ENCODE assay signal across 10 cellular contexts in the genomic region with DNA sequence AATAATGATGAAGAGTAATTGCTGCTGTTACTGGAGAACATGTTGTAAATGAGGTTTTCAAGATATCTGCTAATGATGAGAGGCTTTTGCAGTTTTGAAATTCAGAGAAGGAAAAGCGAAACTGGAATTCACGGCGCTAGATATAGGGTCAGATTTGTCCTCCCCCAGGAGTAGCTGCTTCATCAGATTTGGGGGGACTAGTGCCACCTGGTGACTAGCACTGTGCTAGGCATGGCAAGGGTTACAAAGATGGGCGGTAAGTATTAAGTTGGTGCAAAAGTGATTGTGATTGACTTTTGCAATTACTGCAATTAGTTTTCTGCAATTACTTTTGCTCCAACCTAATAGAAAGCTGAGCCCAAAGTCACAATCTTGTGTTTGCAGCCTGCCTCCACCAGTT.
A peak's percentile ranks its signal among the peaks of the same experiment; 100 is the strongest.
DNase-seq lines count a peak whose midpoint lies in the region; TF ChIP-seq lines count a peak whose summit lies in the region.
"Had no signal": no experiment of that assay in that cellular context is flagged by ENCODE, and none has a peak within 500 bp of the region (broad histone marks: within the 10 kb centered on the region; RNA-seq: fewer than 3 reads in every experiment).

No MANE protein-coding gene starts in this region.

- H3K27me3 ChIP-seq in mesendoderm (ENCODE audit: insufficient read depth, low read length, poor library complexity), result no peaks in the 10 kb centered on the region
- no peaks in the 10 kb centered on the region for H3K27me3 ChIP-seq in tibial nerve

- H3K79me2 ChIP-seq in mesendoderm (ENCODE audit: control insufficient read depth, insufficient read depth, low read length), result no peaks in the 10 kb centered on the region

- H4K5ac ChIP-seq in mesendoderm (ENCODE audit: low read length), result no peak overlapping the region

- H3K27ac ChIP-seq in mesendoderm (ENCODE audit: low read depth, low read length) (no peak overlapping the region), tibial nerve (no peak overlapping the region)

- H3K18ac ChIP-seq in mesendoderm (ENCODE audit: low read length), result no peak overlapping the region

- H3K56ac ChIP-seq in mesendoderm (ENCODE audit: low read length), result no peak overlapping the region

- H3K9ac ChIP-seq in mesendoderm (ENCODE audit: low read length), result no peak overlapping the region

- H3K79me1 ChIP-seq in mesendoderm (ENCODE audit: low read length), result no peaks in the 10 kb centered on the region

- H3K36me3 ChIP-seq in mesendoderm (ENCODE audit: control insufficient read depth, insufficient read depth, low read length) (no peaks in the 10 kb centered on the region), tibial nerve (no peaks in the 10 kb centered on the region)

- in situ Hi-C loops in SK-MEL-5 (cut with HindIII; ENCODE audit: low pct_unique_long_range_greater_than_20kb, low sequenced_read_pairs), result no loop called here

- no peak overlapping the region for H2BK15ac ChIP-seq in mesendoderm (replicated peaks; ENCODE audit: low read depth)

- H3K4me2 ChIP-seq in mesendoderm (ENCODE audit: low read length), result no peak overlapping the region

- H3K23ac ChIP-seq in mesendoderm (ENCODE audit: low read length), result no peak overlapping the region

- TF ChIP-seq EP300 in tibial nerve (IDR thresholded peaks at IDR 0.05), result no peak

- no peak overlapping the region for H4K8ac ChIP-seq in mesendoderm (ENCODE audit: low read depth, low read length)

- no peaks in the 10 kb centered on the region for H3K9me3 ChIP-seq in tibial nerve

- H3K4me1 ChIP-seq in mesendoderm (ENCODE audit: control insufficient read depth, low read depth, low read length) (no peaks in the 10 kb centered on the region), tibial nerve (no peaks in the 10 kb centered on the region)

- TF ChIP-seq CTCF in LNCAP (IDR thresholded peaks at IDR 0.05) (peak; percentile 41; the same call in 1 of the 2 replicates), tibial nerve (IDR thresholded peaks at IDR 0.05) (no peak)

- no peak for TF ChIP-seq POLR2A in tibial nerve (IDR thresholded peaks at IDR 0.05)

- H2AK5ac ChIP-seq in mesendoderm (ENCODE audit: low read length), result no peak overlapping the region

- DNase-seq in DMS53 (lab: John Stamatoyannopoulos, UW), result peak; percentile 19
- DNase-seq in DMS53 treated with DMSO at 0.1 percent for 48 hours (lab: John Stamatoyannopoulos, UW; ENCODE audit: unreplicated experiment), result no peak
- peak; percentile 4 for DNase-seq in SK-MEL-5 (ENCODE audit: low read depth, low spot score)
- peak; percentile 13 for DNase-seq in mesendoderm
- DNase-seq in tibial nerve (ENCODE audit: low spot score in 2 of 2), result no peak
- no peak for DNase-seq in activated CD4-positive, alpha-beta T cell treated with anti-CD3 and anti-CD28 coated beads, Interleukin-2, amount 50 U/mL, for 1 hour
- DNase-seq in nucleus accumbens (lab: John Stamatoyannopoulos, UW), result no peak
- DNase-seq: activated CD4-positive, CD25-positive, alpha-beta regulatory T cell; activated gamma-delta T cell treated with Interleukin-2 at 50 U/mL for 16 hours had no signal

- WGBS in mesendoderm (ENCODE audit: extremely low coverage, insufficient coverage, low lambda C conversion rate), result no CpG with 5 or more reads among the region's 4 CpGs
- WGBS in tibial nerve, 2 donors, result 86 to 90% methylated on average over 4 of the region's 4 CpGs

- H3K4me3 ChIP-seq in mesendoderm (ENCODE audit: low read length), result no peak overlapping the region
- no peak overlapping the region for H3K4me3 ChIP-seq in tibial nerve

- no peak overlapping the region for H2BK120ac ChIP-seq in mesendoderm (ENCODE audit: low read depth, low read length)

- H3K4ac ChIP-seq in mesendoderm (ENCODE audit: low read depth, low read length), result no peak overlapping the region

- no peak overlapping the region for H2BK5ac ChIP-seq in mesendoderm (ENCODE audit: low read length)

Comparison
In these comparisons a context has a peak if more than half of its experiments do, and no peak if none do; other contexts are left out.
1. DNase-seq: peak in DMS53 (single experiment), SK-MEL-5 (single experiment) and mesendoderm (single experiment); none in DMS53 treated with DMSO at 0.1 percent for 48 hours (single experiment), tibial nerve (0 of 2), activated CD4-positive, alpha-beta T cell treated with anti-CD3 and anti-CD28 coated beads, Interleukin-2, amount 50 U/mL, for 1 hour (single experiment) and nucleus accumbens (0 of 56).